Comparison of ENCODE assay signal across 29 cellular contexts in the genomic region with DNA sequence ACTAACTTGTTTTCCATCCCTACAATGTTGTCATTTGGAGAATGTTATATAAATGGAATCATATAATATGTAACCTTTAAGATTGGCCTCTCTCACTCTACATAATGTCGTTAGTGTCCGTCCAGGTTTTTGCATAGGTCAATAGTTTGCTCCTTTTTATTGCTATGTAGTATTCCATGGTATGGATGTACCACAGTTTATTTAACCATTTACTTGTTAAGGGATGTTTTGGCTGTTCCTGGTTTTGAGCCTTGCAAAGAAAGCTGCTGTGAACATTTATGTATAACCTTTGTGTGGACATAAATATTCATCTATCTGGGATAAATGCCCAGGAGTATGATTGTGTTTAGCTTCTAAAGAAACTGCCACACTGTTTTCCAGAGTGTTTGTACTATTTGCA.
"Had no signal": no experiment of that assay in that cellular context is flagged by ENCODE, and none has a peak within 500 bp of the region (broad histone marks: within the 10 kb centered on the region; RNA-seq: fewer than 3 reads in every experiment).

No MANE protein-coding gene starts in this region.

- H3K4me1 ChIP-seq: suprapubic skin, thyroid gland, tibial artery, tibial nerve, upper lobe of left lung, upper lobe of right lung, uterus, vagina had no signal

- FAIRE-seq: urothelium cell line had no signal

- H3K4me3 Mint-ChIP-seq: stimulated activated effector memory CD8-positive, alpha-beta T cell treated with anti-CD3 and anti-CD28 coated beads, Interleukin-12 subunit alpha, Interleukin-12 subunit beta, amount 100 ng/mL, for 72 hours; stimulated activated memory B cell treated with anti-CD40 and anti-IgM and Interleukin-4, amounts not matched to agents 10 μg/mL and 1 μg/mL and 100 μg/mL, for 72 hours; stimulated activated naive B cell treated with anti-CD40 and anti-IgM and Interleukin-4, amounts not matched to agents 10 μg/mL and 1 μg/mL and 100 μg/mL, for 72 hours; stimulated activated naive CD8-positive, alpha-beta T cell treated with anti-CD3 and anti-CD28 coated beads, Interleukin-15, amount 100 ng/mL, for 72 hours; stimulated activated naive CD8-positive, alpha-beta T cell treated with anti-CD3 and anti-CD28 coated beads, Interleukin-15, Interleukin-2, amounts not matched to agents 100 ng/mL and 50 ng/mL, for 24 hours; type B pancreatic cell had no signal

- H3K4me1 Mint-ChIP-seq: stimulated activated effector memory CD8-positive, alpha-beta T cell treated with anti-CD3 and anti-CD28 coated beads, Interleukin-12 subunit alpha, Interleukin-12 subunit beta, amount 100 ng/mL, for 72 hours; stimulated activated memory B cell treated with anti-CD40 and anti-IgM and Interleukin-4, amounts not matched to agents 10 μg/mL and 1 μg/mL and 100 μg/mL, for 72 hours; stimulated activated naive B cell treated with anti-CD40 and anti-IgM and Interleukin-4, amounts not matched to agents 10 μg/mL and 1 μg/mL and 100 μg/mL, for 72 hours; stimulated activated naive CD8-positive, alpha-beta T cell treated with anti-CD3 and anti-CD28 coated beads, Interleukin-15, amount 100 ng/mL, for 72 hours had no signal

- H3K27ac Mint-ChIP-seq: stimulated activated effector memory CD8-positive, alpha-beta T cell treated with anti-CD3 and anti-CD28 coated beads, Interleukin-12 subunit alpha, Interleukin-12 subunit beta, amount 100 ng/mL, for 72 hours; stimulated activated memory B cell treated with anti-CD40 and anti-IgM and Interleukin-4, amounts not matched to agents 10 μg/mL and 1 μg/mL and 100 μg/mL, for 72 hours; stimulated activated naive B cell treated with anti-CD40 and anti-IgM and Interleukin-4, amounts not matched to agents 10 μg/mL and 1 μg/mL and 100 μg/mL, for 72 hours; stimulated activated naive CD8-positive, alpha-beta T cell treated with anti-CD3 and anti-CD28 coated beads, Interleukin-15, amount 100 ng/mL, for 72 hours; stimulated activated naive CD8-positive, alpha-beta T cell treated with anti-CD3 and anti-CD28 coated beads, Interleukin-15, Interleukin-2, amounts not matched to agents 100 ng/mL and 50 ng/mL, for 24 hours; type B pancreatic cell had no signal

- DNase-seq: stimulated activated CD4-positive, alpha-beta T cell treated with anti-CD3 and anti-CD28 coated beads, Interleukin-2, amount 100 ng/mL, for 48 hours; stimulated activated CD4-positive, alpha-beta T cell treated with anti-CD3 and anti-CD28 coated beads, Interleukin-4, amount 100 ng/mL, for 1 hour; stimulated activated CD4-positive, alpha-beta T cell treated with anti-CD3 and anti-CD28 coated beads, Interleukin-4, amount 100 ng/mL, for 24 hours; stimulated activated CD4-positive, alpha-beta T cell treated with anti-CD3 and anti-CD28 coated beads, Interleukin-4, amount 100 ng/mL, for 4 hours; stimulated activated CD8-positive, alpha-beta memory T cell treated with anti-CD3 and anti-CD28 coated beads, Interleukin-4, amount 100 ng/mL, for 48 hours; stimulated activated naive B cell treated with anti-CD40 and anti-IgM and Interleukin-4, amounts not matched to agents 10 μg/mL and 1 μg/mL and 100 μg/mL, for 72 hours; stimulated activated naive CD4-positive, alpha-beta T cell; stimulated activated naive CD4-positive, alpha-beta T cell treated with Interleukin-2 at 50 U/mL for 16 hours; stimulated activated naive CD8-positive, alpha-beta T cell treated with anti-CD3 and anti-CD28 coated beads, Interleukin-15, amount 100 ng/mL, for 72 hours; stimulated activated naive CD8-positive, alpha-beta T cell treated with anti-CD3 and anti-CD28 coated beads, Interleukin-15, Interleukin-2, amounts not matched to agents 100 U/mL and 50 U/mL, for 24 hours; stomach; substantia nigra; testis; thyroid gland; tibial artery; transverse colon; trophoblast cell; upper lobe of left lung; upper lobe of right lung; uterus had no signal

- H3K27me3 Mint-ChIP-seq: stimulated activated memory B cell treated with anti-CD40 and anti-IgM and Interleukin-4, amounts not matched to agents 10 μg/mL and 1 μg/mL and 100 μg/mL, for 72 hours; stimulated activated naive B cell treated with anti-CD40 and anti-IgM and Interleukin-4, amounts not matched to agents 10 μg/mL and 1 μg/mL and 100 μg/mL, for 72 hours; stimulated activated naive CD8-positive, alpha-beta T cell treated with anti-CD3 and anti-CD28 coated beads, Interleukin-15, amount 100 ng/mL, for 72 hours; stimulated activated naive CD8-positive, alpha-beta T cell treated with anti-CD3 and anti-CD28 coated beads, Interleukin-15, Interleukin-2, amounts not matched to agents 100 ng/mL and 50 ng/mL, for 24 hours; type B pancreatic cell had no signal

- H3K9me3 ChIP-seq: suprapubic skin, testis, thoracic aorta, thyroid gland, tibial artery, tibial nerve, transverse colon, upper lobe of left lung, upper lobe of right lung, uterus, vagina had no signal

- H3K4me3 ChIP-seq: stomach, suprapubic skin, testis, thoracic aorta, thyroid gland, tibial artery, tibial nerve, transverse colon, upper lobe of left lung, upper lobe of right lung, uterus, vagina had no signal

- H3K36me3 ChIP-seq: uterus had no signal

- H3K27me3 ChIP-seq: stomach, suprapubic skin, testis, thyroid gland, tibial artery, tibial nerve, transverse colon, upper lobe of left lung, upper lobe of right lung, uterus, vagina had no signal

- ATAC-seq: stimulated activated effector memory CD8-positive, alpha-beta T cell treated with anti-CD3 and anti-CD28 coated beads, Interleukin-12 subunit alpha, Interleukin-12 subunit beta, amount 100 ng/mL, for 72 hours; stimulated activated memory B cell treated with anti-CD40 and anti-IgM and Interleukin-4, amounts not matched to agents 10 μg/mL and 1 μg/mL and 100 μg/mL, for 72 hours; stimulated activated naive B cell treated with anti-CD40 and anti-IgM and Interleukin-4, amounts not matched to agents 10 μg/mL and 1 μg/mL and 100 μg/mL, for 72 hours; stimulated activated naive CD8-positive, alpha-beta T cell treated with anti-CD3 and anti-CD28 coated beads, Interleukin-15, amount 100 ng/mL, for 72 hours; stimulated activated naive CD8-positive, alpha-beta T cell treated with anti-CD3 and anti-CD28 coated beads, Interleukin-15, Interleukin-2, amounts not matched to agents 100 U/mL and 50 U/mL, for 24 hours; upper lobe of right lung had no signal

- H3K27ac ChIP-seq: stomach, suprapubic skin, testis, thoracic aorta, thyroid gland, tibial artery, tibial nerve, transverse colon, upper lobe of left lung, upper lobe of right lung, uterus, vagina had no signal
